Comparison of ENCODE assay signal across 8 cellular contexts in the genomic region with DNA sequence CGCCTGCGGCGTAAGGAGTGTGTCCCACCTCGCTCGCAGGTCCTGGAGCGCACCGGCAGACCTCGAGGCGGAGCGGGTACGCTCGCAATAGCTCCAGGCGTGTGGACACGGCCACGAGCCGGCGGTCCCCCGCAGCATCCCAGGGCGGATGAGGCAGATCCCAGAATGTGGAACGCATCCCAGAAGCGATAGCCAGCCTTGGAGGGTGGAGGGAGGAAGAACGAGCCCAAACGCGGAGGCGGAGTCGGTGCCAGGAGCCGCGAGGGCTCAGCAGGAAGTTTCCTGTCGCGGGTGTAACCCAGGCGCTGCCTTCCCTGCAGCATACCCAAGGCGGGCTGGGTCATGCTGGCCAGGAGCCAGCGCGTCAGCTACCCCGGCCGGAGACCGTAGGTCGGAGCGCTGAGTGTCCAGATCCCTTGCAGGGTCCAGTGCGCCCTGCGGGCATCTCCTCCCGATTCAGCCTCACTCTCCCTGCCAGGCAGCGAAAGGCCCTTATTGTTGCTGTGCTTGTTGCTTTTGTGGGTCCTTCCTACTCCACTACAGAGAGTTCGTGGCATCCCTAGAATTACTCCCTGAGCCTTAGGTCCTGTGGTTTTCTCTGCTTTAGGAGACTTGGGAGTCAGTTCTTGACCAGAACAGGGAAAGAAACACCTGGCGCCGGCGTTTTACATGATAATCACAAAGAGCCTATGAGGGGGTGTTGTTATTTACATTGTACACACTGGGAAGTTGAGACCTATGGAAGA. TPM values are rescaled to one million over a fixed set of nuclear protein-coding genes. Genes with fewer than 3 reads are reported as not detected.
DNase-seq lines count a peak whose midpoint lies in the region; TF ChIP-seq lines count a peak whose summit lies in the region.

No MANE protein-coding gene starts in this region.

- no peaks in the 10 kb centered on the region for H3K9me3 ChIP-seq in parathyroid adenoma (ENCODE audit: control insufficient read depth, low read length)

- H3K9me3 Mint-ChIP-seq in CD14-positive monocyte = peaks cover 0 to 2% (median 0%) of the 10 kb centered on the region in 7 donors
- no peaks in the 10 kb centered on the region for H3K9me3 Mint-ChIP-seq in activated naive CD4-positive, alpha-beta T cell treated with anti-CD3 and anti-CD28 coated beads, Interleukin-2, amount 10 ng/mL, durations not matched to agents 7 days and 5 days

- peak overlapping the region; percentile 90 to 99 for H3K4me3 Mint-ChIP-seq in CD14-positive monocyte
- H3K4me3 Mint-ChIP-seq in activated naive CD4-positive, alpha-beta T cell treated with anti-CD3 and anti-CD28 coated beads, Interleukin-2, amount 10 ng/mL, durations not matched to agents 7 days and 5 days = peak overlapping the region; percentile 77

- no peaks in the 10 kb centered on the region for H3K27me3 ChIP-seq in parathyroid adenoma (ENCODE audit: control insufficient read depth, insufficient read depth, low read length)

- no peaks in the 10 kb centered on the region for H3K36me3 ChIP-seq in parathyroid adenoma (ENCODE audit: control insufficient read depth, insufficient read depth, low read length)

- H3K36me3 Mint-ChIP-seq in CD14-positive monocyte = no peaks in the 10 kb centered on the region
- no peaks in the 10 kb centered on the region for H3K36me3 Mint-ChIP-seq in activated naive CD4-positive, alpha-beta T cell treated with anti-CD3 and anti-CD28 coated beads, Interleukin-2, amount 10 ng/mL, durations not matched to agents 7 days and 5 days

- CTCF ChIA-PET in activated naive CD4-positive, alpha-beta T cell treated with anti-CD3 and anti-CD28 coated beads, Interleukin-2, amount 10 ng/mL, durations not matched to agents 7 days and 5 days (lab: Charles Lee) = interaction anchor here (0.7 to 3.8 kb wide), 14 partner anchors 9 to 212 kb away, joined by 3 to 36 read pairs (median 4); no protein-coding TSS in a partner anchor

- intact Hi-C loops in CD14-positive monocyte (cut with micrococcal nuclease) (loop anchor here (5.0 kb wide), 1 partner anchor 54 kb away; no protein-coding TSS in a partner anchor), head of caudate nucleus (cut with DNase I) (no loop called here)

- no peaks in the 10 kb centered on the region for H3K79me2 ChIP-seq in parathyroid adenoma

- H3K4me1 ChIP-seq in parathyroid adenoma = no peaks in the 10 kb centered on the region

- H3K27ac ChIP-seq in parathyroid adenoma = no peak overlapping the region

- TF ChIP-seq CTCF in CD14-positive monocyte (IDR thresholded peaks at IDR 0.05) = no peak
- no peak for TF ChIP-seq CTCF in parathyroid adenoma (IDR thresholded peaks at IDR 0.05)

- H3K4me3 ChIP-seq in parathyroid adenoma (ENCODE audit: low read depth, low read length) = no peak overlapping the region

- H3K27ac Mint-ChIP-seq in CD14-positive monocyte = peak overlapping the region in 2 of 7 donors; percentile 34 to 50
- H3K27ac Mint-ChIP-seq in activated naive CD4-positive, alpha-beta T cell treated with anti-CD3 and anti-CD28 coated beads, Interleukin-2, amount 10 ng/mL, durations not matched to agents 7 days and 5 days = peak overlapping the region; percentile 53

- DNase-seq in CD14-positive monocyte (ENCODE audit: low spot score) (no peak), NCI-H345 (lab: John Stamatoyannopoulos, UW) (peak; percentile 64), head of caudate nucleus (peak in 39 of 42 donors; percentile 17 to 78 (median 45)), UCSD-AML1 (lab: John Stamatoyannopoulos, UW; ENCODE audit: unreplicated experiment) (no peak), NCI-H2171 (lab: John Stamatoyannopoulos, UW) (no peak), midbrain (lab: John Stamatoyannopoulos, UW) (no peak)
- peak; percentile 59 for DNase-seq in activated naive CD4-positive, alpha-beta T cell treated with anti-CD3 and anti-CD28 coated beads, Interleukin-2, amount 10 ng/mL, durations not matched to agents 7 days and 5 days

- no peak overlapping the region for H2AFZ ChIP-seq in parathyroid adenoma

- peak overlapping the region; percentile 21 for H3K4me2 ChIP-seq in parathyroid adenoma (ENCODE audit: low read length)

- H3K27me3 Mint-ChIP-seq in CD14-positive monocyte (ENCODE audit: low read depth in 3 of 3) = peaks cover 2 to 8% (median 5%) of the 10 kb centered on the region in 3 donors
- peaks cover 54% of the 10 kb centered on the region for H3K27me3 Mint-ChIP-seq in activated naive CD4-positive, alpha-beta T cell treated with anti-CD3 and anti-CD28 coated beads, Interleukin-2, amount 10 ng/mL, durations not matched to agents 7 days and 5 days

- no peak overlapping the region for H3K9ac ChIP-seq in parathyroid adenoma

- H3K4me1 Mint-ChIP-seq in CD14-positive monocyte = peaks cover 11% of the 10 kb centered on the region
- peaks cover 12% of the 10 kb centered on the region for H3K4me1 Mint-ChIP-seq in activated naive CD4-positive, alpha-beta T cell treated with anti-CD3 and anti-CD28 coated beads, Interleukin-2, amount 10 ng/mL, durations not matched to agents 7 days and 5 days

RNA-seq across cellular contexts. Expression of a gene that starts 27.7 kb away (rescaled TPM):
- not detected for polyA plus RNA-seq in CD14-positive monocyte

RNA-seq across cellular contexts. Expression of a gene that starts 31.4 kb away (rescaled TPM):
- polyA plus RNA-seq in CD14-positive monocyte = 1 to 10 TPM; 1.8 TPM

Comparison
In these comparisons a context has a peak if more than half of its experiments do, and no peak if none do; other contexts are left out.
1. DNase-seq: peak in NCI-H345 (single experiment), activated naive CD4-positive, alpha-beta T cell treated with anti-CD3 and anti-CD28 coated beads, Interleukin-2, amount 10 ng/mL, durations not matched to agents 7 days and 5 days (single experiment) and head of caudate nucleus (39 of 42); none in CD14-positive monocyte (single experiment), UCSD-AML1 (single experiment), NCI-H2171 (single experiment) and midbrain (single experiment).